ENCODE assay signal across 11 cellular contexts in genomic region chr9:70389642-70390266, GRCh38. TPM values are rescaled to one million over a fixed set of nuclear protein-coding genes. Genes with fewer than 3 reads are reported as not detected.
DNase-seq lines count a peak whose midpoint lies in the region; ATAC-seq and TF ChIP-seq lines count a peak whose summit lies in the region.
"Had no signal": no experiment of that assay in that cellular context is flagged by ENCODE, and none has a peak within 500 bp of the region (broad histone marks: within the 10 kb centered on the region; RNA-seq: fewer than 3 reads in every experiment).

No MANE protein-coding gene starts in this region.

- no peak overlapping the region for H2AK5ac ChIP-seq in IMR-90 (ENCODE audit: low read depth, low read length)

- TF ChIP-seq POLR2A in IMR-90 (IDR thresholded peaks at IDR 0.05; ENCODE audit: low read depth, low read length) = no peak

- no peak for TF ChIP-seq RAD21 in IMR-90 (IDR thresholded peaks at IDR 0.05; ENCODE audit: low read length)

- no TSS peak for BruUV-seq in IMR-90 (replicated peaks; lab: Mats Ljungman, UMichigan)

- no peak overlapping the region for H2BK5ac ChIP-seq in IMR-90 (ENCODE audit: low read depth, low read length, poor library complexity, severe bottlenecking)

- H2AK9ac ChIP-seq in IMR-90 (replicated peaks; ENCODE audit: low read depth, low read length, poor library complexity) = no peak overlapping the region

- in situ Hi-C loops in IMR-90 (cut with MboI; ENCODE audit: low sequenced_read_pairs) = no loop called here

- no peak overlapping the region for H3K27ac ChIP-seq in IMR-90 (ENCODE audit: insufficient read depth, low read length)
- H3K27ac ChIP-seq in left ventricle myocardium inferior (replicated peaks) = peak overlapping the region; percentile 74
- H3K27ac ChIP-seq: VCaP had no signal

- peaks cover 26 to 75% of the 10 kb centered on the region in 2 experiments for H3K79me1 ChIP-seq in IMR-90 (ENCODE audit: low read depth in 1 of 2, low read length in 2 of 2)

- H2BK20ac ChIP-seq in IMR-90 (ENCODE audit: low read depth, low read length) = no peak overlapping the region

- H4K91ac ChIP-seq in IMR-90 (ENCODE audit: insufficient read depth, low read depth, low read length) = no peak overlapping the region

- DNase-seq in IMR-90 = peak; percentile 49
- DNase-seq in amniotic epithelial cell (ENCODE audit: low read depth) = peak; percentile 68
- no peak for DNase-seq in left ventricle myocardium inferior
- no peak for DNase-seq in sciatic nerve (ENCODE audit: low spot score)
- no peak for DNase-seq in stimulated activated CD4-positive, alpha-beta T cell treated with anti-CD3 and anti-CD28 coated beads, Interleukin-1b, Interleukin-23, amount 100 ng/mL, for 48 hours
- no peak for DNase-seq in midbrain (lab: John Stamatoyannopoulos, UW)
- DNase-seq in NCI-H2029 treated with DMSO at 0.1 percent for 48 hours (lab: John Stamatoyannopoulos, UW) = no peak
- no peak for DNase-seq in activated effector memory CD4-positive, alpha-beta T cell treated with anti-CD3 and anti-CD28 coated beads, Interleukin-2, amount 50 U/mL, for 16 hours
- DNase-seq: DND-41 had no signal

- H2BK15ac ChIP-seq in IMR-90 (ENCODE audit: low read depth, low read length) = no peak overlapping the region

- H3K14ac ChIP-seq in IMR-90 (replicated peaks; ENCODE audit: low read depth, low read length) = no peak overlapping the region

- ATAC-seq in IMR-90 (ENCODE audit: low read depth) (peak; percentile 85), sciatic nerve (peak; percentile 51)

- H3K18ac ChIP-seq in IMR-90 (ENCODE audit: low read depth, low read length) = no peak overlapping the region

- no CpG with 5 or more reads among the region's 10 CpGs for WGBS in IMR-90 (ENCODE audit: extremely low coverage in 2 of 2, insufficient read length in 1 of 2), 2 experiments

- H3K23ac ChIP-seq in IMR-90 (ENCODE audit: low read depth, low read length) = no peak overlapping the region

- no peak overlapping the region for H3K4me3 ChIP-seq in IMR-90 (ENCODE audit: insufficient read depth, low read depth, low read length)
- H3K4me3 ChIP-seq in left ventricle myocardium inferior = peak overlapping the region; percentile 2
- H3K4me3 ChIP-seq: smooth muscle cell had no signal

- no peak overlapping the region for H2AFZ ChIP-seq in IMR-90 (replicated peaks; ENCODE audit: low read length, poor library complexity)

- H3K56ac ChIP-seq in IMR-90 (ENCODE audit: extremely low read depth, insufficient read depth, low read length) = no peak overlapping the region

- dilution Hi-C loops in IMR-90 (cut with HindIII; ENCODE audit: low sequenced_read_pairs, unreplicated experiment) = no loop called here

- H3K9ac ChIP-seq in IMR-90 (ENCODE audit: low read depth, low read length) = no peak overlapping the region

- no peak overlapping the region for H2BK120ac ChIP-seq in IMR-90 (ENCODE audit: low read depth, low read length)

- H3K4me1 ChIP-seq in IMR-90 (ENCODE audit: control insufficient read depth, insufficient read depth, low read length) (peaks cover 14% of the 10 kb centered on the region), left ventricle myocardium inferior (peaks cover 100% of the 10 kb centered on the region)

- H3K27me3 ChIP-seq in IMR-90 (ENCODE audit: control insufficient read depth, insufficient read depth, low read length) (no peaks in the 10 kb centered on the region), left ventricle myocardium inferior (ENCODE audit: low read depth) (no peaks in the 10 kb centered on the region)

- no peak overlapping the region for H4K8ac ChIP-seq in IMR-90 (ENCODE audit: low read depth in 2 of 2, low read length in 2 of 2)

- H4K20me1 ChIP-seq in IMR-90 (ENCODE audit: insufficient read depth, low read length) = peaks cover 70% of the 10 kb centered on the region

- TF ChIP-seq CTCF in IMR-90 (conservative IDR thresholded peaks at IDR 0.05; ENCODE audit: low read depth, low read length) = no peak
- no peak for TF ChIP-seq CTCF in left ventricle myocardium inferior (IDR thresholded peaks at IDR 0.05; ENCODE audit: borderline replicate concordance)

- H3K4me2 ChIP-seq in IMR-90 (ENCODE audit: low read depth, low read length) = no peak overlapping the region; the same call in 1 of the 2 replicates

- intact Hi-C loops in IMR-90 (cut with micrococcal nuclease) = no loop called here
- intact Hi-C loops in left ventricle myocardium inferior (cut with micrococcal nuclease) = no loop called here
- intact Hi-C loops in sciatic nerve (cut with DNase I) = no loop called here

- CTCF ChIA-PET in IMR-90 (lab: Yijun Ruan, JAX) = interaction anchor here (0.7 to 0.8 kb wide), 2 partner anchors 213 to 524 kb away, joined by 3 to 4 read pairs; no protein-coding TSS in a partner anchor

- H3K9me3 ChIP-seq in IMR-90 (ENCODE audit: control insufficient read depth, insufficient read depth, low read length) (no peaks in the 10 kb centered on the region), left ventricle myocardium inferior (replicated peaks) (no peaks in the 10 kb centered on the region)

- no peak overlapping the region for H3K4ac ChIP-seq in IMR-90 (ENCODE audit: low read depth, low read length)

- H4K5ac ChIP-seq in IMR-90 (ENCODE audit: low read depth, low read length) = no peak overlapping the region

- peaks cover 22% of the 10 kb centered on the region for H3K9me1 ChIP-seq in IMR-90 (ENCODE audit: insufficient read depth, low read length)

- H3K36me3 ChIP-seq in IMR-90 (ENCODE audit: control insufficient read depth, insufficient read depth, low read length) (peaks cover 12% of the 10 kb centered on the region), left ventricle myocardium inferior (peaks cover 28% of the 10 kb centered on the region)

- POLR2A ChIA-PET in IMR-90 (lab: Charles Lee; ENCODE audit: unreplicated experiment) = no interaction called here

TF ChIP-seq in IMR-90, 13 proteins besides CTCF, POLR2A, EP300 and RAD21:
- TF ChIP-seq USF2 (IDR thresholded peaks at IDR 0.05; ENCODE audit: low read depth, low read length) = no peak
- no peak for TF ChIP-seq NFE2L2 (IDR thresholded peaks at IDR 0.05; ENCODE audit: low read depth, low read length)
- TF ChIP-seq MAFK (IDR thresholded peaks at IDR 0.05; ENCODE audit: low read depth, low read length) = no peak
- TF ChIP-seq RCOR1 (IDR thresholded peaks at IDR 0.05; ENCODE audit: insufficient replicate concordance, low read length) = no peak
- TF ChIP-seq MXI1 (IDR thresholded peaks at IDR 0.05; ENCODE audit: borderline replicate concordance, low read depth, low read length) = no peak
- no peak for TF ChIP-seq BHLHE40 (IDR thresholded peaks at IDR 0.05; ENCODE audit: low read depth, low read length)
- no peak for TF ChIP-seq CHD1 (IDR thresholded peaks at IDR 0.05; ENCODE audit: low read depth, low read length)
- no peak for TF ChIP-seq SMC3 (IDR thresholded peaks at IDR 0.05; ENCODE audit: low read depth, low read length)
- TF ChIP-seq CEBPB (IDR thresholded peaks at IDR 0.05; ENCODE audit: low read depth, low read length) = no peak
- TF ChIP-seq RFX5 (IDR thresholded peaks at IDR 0.05; ENCODE audit: low read depth, low read length) = no peak
- no peak for TF ChIP-seq MAZ (IDR thresholded peaks at IDR 0.05; ENCODE audit: borderline replicate concordance, low read depth, low read length)
- no peak for TF ChIP-seq ELK1 (IDR thresholded peaks at IDR 0.05; ENCODE audit: borderline replicate concordance, low read depth, low read length)
- TF ChIP-seq FOS (IDR thresholded peaks at IDR 0.05; ENCODE audit: low read depth, low read length) = no peak

RNA-seq across cellular contexts. Expression of gene KLF9, which starts 24.7 kb away (rescaled TPM):
- 7.5 and 11.4 TPM in 2 replicates for total RNA-seq in IMR-90 (2012; rRNA removed)
- 4.1 and 4.3 TPM in 2 replicates for polyA plus RNA-seq in IMR-90 (2012; rRNA removed)
- polyA plus RNA-seq in IMR-90 (2012; cell fraction: cytosol; rRNA removed) = 3.1 and 9.3 TPM in 2 replicates
- polyA plus RNA-seq in IMR-90 (2012; cell fraction: nucleus; rRNA removed; ENCODE audit: low replicate concordance) = 10.6 and 22.1 TPM in 2 replicates
- 52.8 TPM for total RNA-seq in left ventricle myocardium inferior
- total RNA-seq in sciatic nerve = 94.6 TPM

Comparison
In these comparisons a context has a peak if more than half of its experiments do, and no peak if none do; other contexts are left out.
1. DNase-seq: peak in IMR-90 (single experiment) and amniotic epithelial cell (single experiment); none in left ventricle myocardium inferior (single experiment), sciatic nerve (single experiment), stimulated activated CD4-positive, alpha-beta T cell treated with anti-CD3 and anti-CD28 coated beads, Interleukin-1b, Interleukin-23, amount 100 ng/mL, for 48 hours (single experiment), midbrain (single experiment), NCI-H2029 treated with DMSO at 0.1 percent for 48 hours (single experiment) and activated effector memory CD4-positive, alpha-beta T cell treated with anti-CD3 and anti-CD28 coated beads, Interleukin-2, amount 50 U/mL, for 16 hours (single experiment).